In genomic region chr18:3605562-3606443, GRCh38 we compare ENCODE assay signal across 8 cellular contexts.
DNase-seq lines count a peak whose midpoint lies in the region; ATAC-seq and TF ChIP-seq lines count a peak whose summit lies in the region.

No MANE protein-coding gene starts in this region.

- H3K27ac Mint-ChIP-seq in activated naive CD8-positive, alpha-beta T cell treated with anti-CD3 and anti-CD28 coated beads for 36 hours, result no peak overlapping the region
- H3K27ac Mint-ChIP-seq in activated naive CD8-positive, alpha-beta T cell treated with anti-CD3 and anti-CD28 coated beads, Interleukin-2, amount 50 U/mL, for 24 hours, result no peak overlapping the region

- H3K4me3 ChIP-seq in fibroblast of villous mesenchyme (ENCODE audit: low read depth, low read length) (peak overlapping the region; percentile 60), retinal pigment epithelial cell (ENCODE audit: low read length) (peak overlapping the region; percentile 78)

- no peak overlapping the region for H3K4me3 Mint-ChIP-seq in activated naive CD8-positive, alpha-beta T cell treated with anti-CD3 and anti-CD28 coated beads for 36 hours
- no peak overlapping the region for H3K4me3 Mint-ChIP-seq in activated naive CD8-positive, alpha-beta T cell treated with anti-CD3 and anti-CD28 coated beads, Interleukin-2, amount 50 U/mL, for 24 hours

- TF ChIP-seq CTCF in fibroblast of villous mesenchyme (IDR thresholded peaks at IDR 0.05; ENCODE audit: insufficient read depth, low read depth, low read length) (no peak), retinal pigment epithelial cell (conservative IDR thresholded peaks at IDR 0.05; ENCODE audit: low read depth, low read length) (no peak)

- no peak for ATAC-seq in activated naive CD8-positive, alpha-beta T cell treated with anti-CD3 and anti-CD28 coated beads, Interleukin-2, amount 50 U/mL, for 24 hours
- no peak for ATAC-seq in HG03565 (IDR thresholded peaks at IDR 0.05; ENCODE audit: unreplicated experiment)
- ATAC-seq in GM18867 (IDR thresholded peaks at IDR 0.05; ENCODE audit: unreplicated experiment), result no peak

- peaks cover 17% of the 10 kb centered on the region for H3K4me1 Mint-ChIP-seq in activated naive CD8-positive, alpha-beta T cell treated with anti-CD3 and anti-CD28 coated beads for 36 hours
- peaks cover 27% of the 10 kb centered on the region for H3K4me1 Mint-ChIP-seq in activated naive CD8-positive, alpha-beta T cell treated with anti-CD3 and anti-CD28 coated beads, Interleukin-2, amount 50 U/mL, for 24 hours

- no peaks in the 10 kb centered on the region for H3K9me3 Mint-ChIP-seq in activated naive CD8-positive, alpha-beta T cell treated with anti-CD3 and anti-CD28 coated beads for 36 hours
- no peaks in the 10 kb centered on the region for H3K9me3 Mint-ChIP-seq in activated naive CD8-positive, alpha-beta T cell treated with anti-CD3 and anti-CD28 coated beads, Interleukin-2, amount 50 U/mL, for 24 hours

- no peaks in the 10 kb centered on the region for H3K27me3 Mint-ChIP-seq in activated naive CD8-positive, alpha-beta T cell treated with anti-CD3 and anti-CD28 coated beads for 36 hours
- H3K27me3 Mint-ChIP-seq in activated naive CD8-positive, alpha-beta T cell treated with anti-CD3 and anti-CD28 coated beads, Interleukin-2, amount 50 U/mL, for 24 hours, result no peaks in the 10 kb centered on the region

- DNase-seq in activated naive CD8-positive, alpha-beta T cell treated with anti-CD3 and anti-CD28 coated beads for 36 hours, result peak; percentile 13
- DNase-seq in activated naive CD8-positive, alpha-beta T cell treated with anti-CD3 and anti-CD28 coated beads, Interleukin-2, amount 50 U/mL, for 24 hours, result no peak
- DNase-seq in UCSD-AML1 (lab: John Stamatoyannopoulos, UW; ENCODE audit: unreplicated experiment) (peak; percentile 78), fibroblast of villous mesenchyme (ENCODE audit: low read depth) (peak; percentile 72), retinal pigment epithelial cell (ENCODE audit: low read depth) (no peak), COR-L47 (lab: John Stamatoyannopoulos, UW) (no peak)

- H3K36me3 Mint-ChIP-seq in activated naive CD8-positive, alpha-beta T cell treated with anti-CD3 and anti-CD28 coated beads for 36 hours, result no peaks in the 10 kb centered on the region
- no peaks in the 10 kb centered on the region for H3K36me3 Mint-ChIP-seq in activated naive CD8-positive, alpha-beta T cell treated with anti-CD3 and anti-CD28 coated beads, Interleukin-2, amount 50 U/mL, for 24 hours (ENCODE audit: low read depth)

Comparison
In these comparisons a context has a peak if more than half of its experiments do, and no peak if none do; other contexts are left out.
1. DNase-seq: peak in activated naive CD8-positive, alpha-beta T cell treated with anti-CD3 and anti-CD28 coated beads for 36 hours (single experiment), UCSD-AML1 (single experiment) and fibroblast of villous mesenchyme (single experiment); none in activated naive CD8-positive, alpha-beta T cell treated with anti-CD3 and anti-CD28 coated beads, Interleukin-2, amount 50 U/mL, for 24 hours (single experiment), retinal pigment epithelial cell (single experiment) and COR-L47 (single experiment).